13 cellular contexts compared by ENCODE assay signal in the genomic region with DNA sequence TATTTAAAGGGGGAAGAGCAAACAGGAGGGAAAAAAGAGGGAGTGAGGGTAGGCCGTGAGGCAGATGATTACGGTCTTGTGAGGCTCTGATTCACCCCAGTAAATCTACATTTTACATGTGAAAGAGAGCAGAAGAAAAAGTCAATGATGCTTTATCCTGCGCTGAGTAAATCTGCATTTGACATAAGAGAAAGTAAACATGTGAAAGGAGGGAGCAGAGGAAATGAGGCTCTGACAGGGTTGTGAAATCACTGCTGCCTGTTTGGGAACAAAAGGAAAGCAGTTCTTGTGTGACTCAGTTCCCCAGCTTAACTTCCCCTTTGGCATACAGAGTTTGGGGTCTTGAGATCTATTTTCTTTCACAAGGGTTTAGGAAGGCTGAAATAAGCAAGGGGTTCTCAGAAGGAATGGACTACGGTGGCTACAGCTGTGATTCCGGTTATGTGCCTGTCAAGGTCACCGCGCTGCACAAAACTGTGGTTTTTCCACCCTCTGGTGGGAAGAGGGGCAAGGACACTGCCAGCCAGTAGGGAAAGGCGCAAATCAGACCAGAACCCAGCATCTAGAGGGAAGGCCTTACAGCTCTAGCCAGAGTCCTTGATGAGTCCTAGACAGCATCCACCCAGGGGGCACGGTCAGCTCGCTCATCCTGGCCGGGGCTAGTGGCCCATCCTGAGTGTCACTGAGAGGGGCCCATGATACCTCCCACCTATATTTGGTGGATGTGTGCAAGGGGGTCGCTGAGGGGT. TPM values are rescaled to one million over a fixed set of nuclear protein-coding genes. Genes with fewer than 3 reads are reported as not detected.
A peak's percentile ranks its signal among the peaks of the same experiment; 100 is the strongest.
DNase-seq lines count a peak whose midpoint lies in the region; ATAC-seq, FAIRE-seq and TF ChIP-seq lines count a peak whose summit lies in the region.
"Had no signal": no experiment of that assay in that cellular context is flagged by ENCODE, and none has a peak within 500 bp of the region (broad histone marks: within the 10 kb centered on the region; RNA-seq: fewer than 3 reads in every experiment).

No MANE protein-coding gene starts in this region.

- H3K4me3 ChIP-seq in H7 (ENCODE audit: insufficient read depth, low read depth, low read length) (no peak overlapping the region), PC-9 (no peak overlapping the region), pancreas (no peak overlapping the region)
- no peak overlapping the region for H3K4me3 ChIP-seq in CD4-positive, alpha-beta memory T cell (ENCODE audit: low read length in 2 of 2)
- H3K4me3 ChIP-seq: testis had no signal

- intact Hi-C loops in PC-9 (cut with micrococcal nuclease; ENCODE audit: unreplicated experiment): no loop called here
- intact Hi-C loops in pancreas (cut with DNase I): no loop called here
- intact Hi-C loops in CD4-positive, alpha-beta memory T cell (cut with micrococcal nuclease): no loop called here

- H3K4me1 Mint-ChIP-seq in CD4-positive, alpha-beta memory T cell: no peaks in the 10 kb centered on the region

- no peaks in the 10 kb centered on the region for H3K27me3 ChIP-seq in H7 (ENCODE audit: control insufficient read depth, insufficient read depth, low read length)
- no peaks in the 10 kb centered on the region for H3K27me3 ChIP-seq in PC-9 (ENCODE audit: insufficient read depth, low read depth)
- H3K27me3 ChIP-seq in pancreas: no peaks in the 10 kb centered on the region
- no peaks in the 10 kb centered on the region for H3K27me3 ChIP-seq in CD4-positive, alpha-beta memory T cell (ENCODE audit: insufficient read depth, low read length)
- H3K27me3 ChIP-seq: testis had no signal

- no peaks in the 10 kb centered on the region for H3K36me3 ChIP-seq in H7 (replicated peaks; ENCODE audit: control insufficient read depth, insufficient read depth, low read length)
- no peaks in the 10 kb centered on the region for H3K36me3 ChIP-seq in PC-9 (ENCODE audit: low read depth)
- no peaks in the 10 kb centered on the region for H3K36me3 ChIP-seq in pancreas
- H3K36me3 ChIP-seq in CD4-positive, alpha-beta memory T cell (ENCODE audit: insufficient read depth, low read length): no peaks in the 10 kb centered on the region

- no peaks in the 10 kb centered on the region for H3K9me2 ChIP-seq in PC-9 (ENCODE audit: insufficient read depth)

- TF ChIP-seq CTCF in PC-9 (conservative IDR thresholded peaks at IDR 0.05): no peak
- TF ChIP-seq CTCF in pancreas (IDR thresholded peaks at IDR 0.05): no peak

- no peaks in the 10 kb centered on the region for H3K79me2 ChIP-seq in PC-9 (ENCODE audit: low read depth)

- no TSS peak for BruUV-seq in PC-9 (replicated peaks; lab: Mats Ljungman, UMichigan)

- peak in 3 of 4 donors; percentile 35 to 57 (median 52) for ATAC-seq in pancreas
- no peak for ATAC-seq in HG02678 (IDR thresholded peaks at IDR 0.05; ENCODE audit: unreplicated experiment)
- ATAC-seq in HG02884 (IDR thresholded peaks at IDR 0.05; ENCODE audit: unreplicated experiment): no peak

- H3K36me3 Mint-ChIP-seq in CD4-positive, alpha-beta memory T cell: no peaks in the 10 kb centered on the region

- no peak overlapping the region for H3K4me2 ChIP-seq in PC-9

- POLR2A ChIA-PET in PC-9 (lab: Charles Lee; ENCODE audit: unreplicated experiment): no interaction called here
- POLR2A ChIA-PET in CD4-positive, alpha-beta memory T cell (lab: Charles Lee; ENCODE audit: partially characterized antibody): no interaction called here

- H3K27ac Mint-ChIP-seq in CD4-positive, alpha-beta memory T cell: no peak overlapping the region

- no peaks in the 10 kb centered on the region for H4K20me1 ChIP-seq in PC-9 (ENCODE audit: insufficient read depth)

- no peak for FAIRE-seq in pancreas (lab: Jason Lieb, UNC)

- peaks cover 9 to 31% of the 10 kb centered on the region in 2 donors for H3K27me3 Mint-ChIP-seq in CD4-positive, alpha-beta memory T cell

- peaks cover 17% of the 10 kb centered on the region for H3F3A ChIP-seq in PC-9 (ENCODE audit: insufficient read depth, low read depth)

- WGBS in pancreas, 2 donors: 61 to 67% methylated on average over 12 of the region's 12 CpGs

- CTCF ChIA-PET in PC-9 (lab: Charles Lee): no interaction called here
- CTCF ChIA-PET in CD4-positive, alpha-beta memory T cell (lab: Charles Lee; ENCODE audit: partially characterized antibody): no interaction called here

- H3K27ac ChIP-seq in PC-9 (peak overlapping the region; percentile 3; the same call in 1 of the 2 replicates), pancreas (peak overlapping the region; percentile 10 to 57 (median 46))
- H3K27ac ChIP-seq in CD4-positive, alpha-beta memory T cell (ENCODE audit: low read depth, low read length): no peak overlapping the region
- H3K27ac ChIP-seq: RWPE1, testis had no signal

- DNase-seq in H7 (peak; percentile 48), PC-9 (no peak), fibroblast of peridontal ligament (ENCODE audit: extremely low read depth) (peak; percentile 15), pancreas (no peak)
- no peak for DNase-seq in CD4-positive, alpha-beta memory T cell
- DNase-seq: activated CD8-positive, alpha-beta memory T cell treated with anti-CD3 and anti-CD28 coated beads, Interleukin-2, amount 50 U/mL, for 48 hours; KBM-7; NCI-H2081 treated with DMSO at 0.1 percent for 48 hours; testis had no signal

- H3K4me1 ChIP-seq in PC-9 (replicated peaks; ENCODE audit: insufficient read depth): peaks cover 16% of the 10 kb centered on the region
- H3K4me1 ChIP-seq in pancreas: no peaks in the 10 kb centered on the region
- H3K4me1 ChIP-seq in CD4-positive, alpha-beta memory T cell (ENCODE audit: insufficient read depth, low read length): no peaks in the 10 kb centered on the region
- H3K4me1 ChIP-seq: testis had no signal

- H3K9me3 ChIP-seq in PC-9 (ENCODE audit: insufficient read depth, low read depth) (no peaks in the 10 kb centered on the region; the same call in 1 of the 2 replicates), pancreas (no peaks in the 10 kb centered on the region)
- H3K9me3 ChIP-seq in CD4-positive, alpha-beta memory T cell (ENCODE audit: control insufficient read depth in 1 of 2, low read length in 2 of 2): no peaks in the 10 kb centered on the region
- H3K9me3 ChIP-seq: testis had no signal

- H3K4me3 Mint-ChIP-seq in CD4-positive, alpha-beta memory T cell: no peak overlapping the region

- H3K9me3 Mint-ChIP-seq in CD4-positive, alpha-beta memory T cell: peaks cover 0 to 9% (median under 1%) of the 10 kb centered on the region in 8 donors

- H2AFZ ChIP-seq in PC-9: no peak overlapping the region

RNA-seq across cellular contexts. Expression of a gene that starts 18.9 kb away (rescaled TPM):
- 5.2 and 8.3 TPM in 2 replicates for total RNA-seq in H7 (2014; rRNA removed; shearing (Covaris generic))
- total RNA-seq in PC-9 (2021): not detected in 2 replicates
- total RNA-seq in pancreas: 1 to 10 TPM in 1 of 6 donors, under 1 TPM in 5; 0.09 to 1.1 (median 0.21) TPM
- polyA plus RNA-seq in pancreas: under 1 TPM; 0.30 to 0.47 TPM
- total RNA-seq in CD4-positive, alpha-beta memory T cell: not detected
- polyA plus RNA-seq in CD4-positive, alpha-beta memory T cell: not detected

RNA-seq across cellular contexts. Expression of a gene that starts 55.3 kb away (rescaled TPM):
- total RNA-seq in H7 (2014; rRNA removed; shearing (Covaris generic)): not detected in 2 replicates
- total RNA-seq in PC-9 (2021) (not detected in 2 replicates), pancreas (not detected)
- not detected for polyA plus RNA-seq in pancreas
- total RNA-seq in CD4-positive, alpha-beta memory T cell: not detected
- not detected for polyA plus RNA-seq in CD4-positive, alpha-beta memory T cell
- total RNA-seq: renal cortical epithelial cell had no signal

Comparison
In these comparisons a context has a peak if more than half of its experiments do, and no peak if none do; other contexts are left out.
1. DNase-seq: peak in H7 (single experiment) and fibroblast of peridontal ligament (single experiment); none in PC-9 (0 of 2), pancreas (0 of 6) and CD4-positive, alpha-beta memory T cell (0 of 5).
2. ATAC-seq: peak in pancreas (3 of 4); none in HG02678 (single experiment) and HG02884 (single experiment).